ENCODE assay signal across 8 cellular contexts in genomic region chr17:68035131-68035522, GRCh38. TPM values are rescaled to one million over a fixed set of nuclear protein-coding genes. Genes with fewer than 3 reads are reported as not detected.
DNase-seq lines count a peak whose midpoint lies in the region; ATAC-seq and TF ChIP-seq lines count a peak whose summit lies in the region.

No MANE protein-coding gene starts in this region.

- peaks cover 20% of the 10 kb centered on the region for H3K79me2 ChIP-seq in OCI-LY1 (ENCODE audit: insufficient read depth, low read length)

- H3K4me1 ChIP-seq in OCI-LY1 (ENCODE audit: insufficient read depth, low read length, severe bottlenecking) = peaks cover 26% of the 10 kb centered on the region
- H3K4me1 ChIP-seq in psoas muscle = peaks cover 16% of the 10 kb centered on the region
- peaks cover 0 to 3% of the 10 kb centered on the region in 2 donors for H3K4me1 ChIP-seq in aorta (ENCODE audit: control insufficient read depth in 1 of 2, insufficient read depth in 2 of 2, low read length in 2 of 2)

- CTCF ChIA-PET in AG04449 (lab: Yijun Ruan, JAX) = no interaction called here

- H3K27ac ChIP-seq in OCI-LY1 (ENCODE audit: low read depth, low read length, poor library complexity, severe bottlenecking) (no peak overlapping the region), psoas muscle (peak overlapping the region; percentile 48), aorta (ENCODE audit: low read depth in 1 of 2, low read length in 2 of 2) (no peak overlapping the region)

- H3F3A ChIP-seq in OCI-LY1 (ENCODE audit: insufficient read depth, low read length) = no peaks in the 10 kb centered on the region

- intact Hi-C loops in psoas muscle (cut with DNase I) = no loop called here
- intact Hi-C loops in aorta (cut with DNase I) = loop anchor here (1.0 to 10.0 kb wide), 3 partner anchors 14 to 60 kb away; no protein-coding TSS in a partner anchor

- WGBS in psoas muscle, 3 donors = 1 to 3% (median 2%) methylated on average over 18 to 23 of the region's 27 CpGs
- WGBS in aorta, 2 donors = 1% methylated on average over 17 to 24 of the region's 27 CpGs

- peak overlapping the region; percentile 88 for H2AFZ ChIP-seq in OCI-LY1 (ENCODE audit: low read length)

- H3K9me3 ChIP-seq in OCI-LY1 (ENCODE audit: low read length) = no peaks in the 10 kb centered on the region
- H3K9me3 ChIP-seq in psoas muscle = no peaks in the 10 kb centered on the region
- no peaks in the 10 kb centered on the region for H3K9me3 ChIP-seq in aorta (ENCODE audit: control insufficient read depth, low read length)

- no peak for TF ChIP-seq CTCF in AG04449 (IDR thresholded peaks at IDR 0.05; ENCODE audit: insufficient read depth, low read length, missing control alignments)
- TF ChIP-seq CTCF in OCI-LY1 (IDR thresholded peaks at IDR 0.05; ENCODE audit: low read length) = no peak
- no peak for TF ChIP-seq CTCF in fibroblast of pulmonary artery (IDR thresholded peaks at IDR 0.05; ENCODE audit: low read length, missing control alignments)
- no peak for TF ChIP-seq CTCF in psoas muscle (IDR thresholded peaks at IDR 0.05)

- no peaks in the 10 kb centered on the region for H4K20me1 ChIP-seq in OCI-LY1 (ENCODE audit: insufficient read depth, low read length)

- ATAC-seq in GM19397 (IDR thresholded peaks at IDR 0.05; ENCODE audit: unreplicated experiment) (peak; percentile 90), HG03460 (IDR thresholded peaks at IDR 0.05; ENCODE audit: unreplicated experiment) (peak; percentile 84), psoas muscle (peak; percentile 93 to 94 (median 94)), aorta (ENCODE audit: low FRiP score) (peak; percentile 95)

- POLR2A ChIA-PET in AG04449 (lab: Yijun Ruan, JAX) = interaction anchor here (1.0 to 1.1 kb wide), 2 partner anchors 16 to 19 kb away, joined by 5 to 8 read pairs; no protein-coding TSS in a partner anchor

- H3K9ac ChIP-seq in OCI-LY1 (ENCODE audit: low read length) = peak overlapping the region; percentile 64

- no peak for DNase-seq in AG04449 (ENCODE audit: low read depth, low spot score)
- peak; percentile 86 for DNase-seq in activated T-cell treated with anti-CD3 and anti-CD28 coated beads for 24 hours (ENCODE audit: low read depth)
- no peak for DNase-seq in fibroblast of pulmonary artery (ENCODE audit: low read depth)
- DNase-seq in psoas muscle = peak; percentile 95 to 96
- DNase-seq in aorta = peak; percentile 96 to 97

- H3K27me3 ChIP-seq in OCI-LY1 (ENCODE audit: insufficient read depth, low read length) = no peaks in the 10 kb centered on the region
- no peaks in the 10 kb centered on the region for H3K27me3 ChIP-seq in psoas muscle (ENCODE audit: insufficient read depth in 3 of 3, low read length in 2 of 3)
- H3K27me3 ChIP-seq in aorta (ENCODE audit: control insufficient read depth in 1 of 2, insufficient read depth in 2 of 2, low read length in 1 of 2) = no peaks in the 10 kb centered on the region

- H3K4me3 ChIP-seq in AG04449 (ENCODE audit: low read depth, low read length) (peak overlapping the region; percentile 16; the same call in 1 of the 2 replicates), OCI-LY1 (ENCODE audit: low read depth, low read length, poor library complexity, severe bottlenecking) (peak overlapping the region; percentile 53), fibroblast of pulmonary artery (replicated peaks; ENCODE audit: low read depth, low read length) (peak overlapping the region; percentile 42), psoas muscle (peak overlapping the region; percentile 99), aorta (ENCODE audit: low read length in 2 of 2) (peak overlapping the region; percentile 34 to 60)

- H3K4me2 ChIP-seq in OCI-LY1 (ENCODE audit: low read length) = peak overlapping the region; percentile 73

- peaks cover 44% of the 10 kb centered on the region for H3K36me3 ChIP-seq in OCI-LY1 (ENCODE audit: insufficient read depth, low read length)
- H3K36me3 ChIP-seq in psoas muscle (ENCODE audit: insufficient read depth in 1 of 2, low read depth in 1 of 2) = peaks cover 0 to 32% of the 10 kb centered on the region in 2 donors
- no peaks in the 10 kb centered on the region for H3K36me3 ChIP-seq in aorta (ENCODE audit: control insufficient read depth in 1 of 2, insufficient read depth in 2 of 2, low read length in 1 of 2)

- H3K9me2 ChIP-seq in OCI-LY1 (ENCODE audit: low read depth, low read length) = no peaks in the 10 kb centered on the region

RNA-seq across cellular contexts. Expression of gene KPNA2, which starts 0.4 kb away (rescaled TPM):
- total RNA-seq in psoas muscle (10 to 100 TPM; 11.4 to 25.2 (median 18.5) TPM), aorta (10 to 100 TPM; 19.6 to 20.9 TPM)
- polyA plus RNA-seq in psoas muscle (10 to 100 TPM; 16.1 to 38.4 (median 29.7) TPM), aorta (10 to 100 TPM in 1 of 2 donors, 1 to 10 TPM in 1; 5.8 to 11.1 TPM)

RNA-seq across cellular contexts. Expression of gene C17orf58, which starts 38.9 kb away (rescaled TPM):
- 1 to 10 TPM; 3.1 to 5.5 (median 4.8) TPM for total RNA-seq in psoas muscle
- 10 to 100 TPM in 1 of 3 donors, 1 to 10 TPM in 2; 5.3 to 15.0 (median 6.6) TPM for polyA plus RNA-seq in psoas muscle
- total RNA-seq in aorta = 10 to 100 TPM in 1 of 2 donors, 1 to 10 TPM in 1; 5.2 to 15.8 TPM
- 10 to 100 TPM in 1 of 2 donors, 1 to 10 TPM in 1; 9.1 to 20.5 TPM for polyA plus RNA-seq in aorta

Comparison
In these comparisons a context has a peak if more than half of its experiments do, and no peak if none do; other contexts are left out.
1. DNase-seq: peak in activated T-cell treated with anti-CD3 and anti-CD28 coated beads for 24 hours (single experiment), psoas muscle (2 of 2) and aorta (2 of 2); none in AG04449 (single experiment) and fibroblast of pulmonary artery (single experiment).
2. H3K4me3 ChIP-seq: peak in every context shown above with its lines; median percentile 99 in psoas muscle; 53 in OCI-LY1; 47 in aorta; 42 in fibroblast of pulmonary artery; 16 in AG04449.
3. intact Hi-C loops: an anchor here in aorta (1.0 to 10.0 kb wide); none called in psoas muscle.
4. Peak in every context shown above with its lines, with median percentiles within 50 percentile points of each other: ATAC-seq.